1 cellular context compared by ENCODE assay signal in genomic region chr12:132496270-132496669, GRCh38.
TF ChIP-seq lines count a peak whose summit lies in the region.

No MANE protein-coding gene starts in this region.

TF ChIP-seq in WTC11, 78 proteins besides CTCF, POLR2A, EP300 and RAD21 (continued from another document):
- TF ChIP-seq ZNF512 (CRISPR knock-in tag; IDR thresholded peaks at IDR 0.05; ENCODE audit: borderline replicate concordance), result no peak
- no peak for TF ChIP-seq FOXK1 (CRISPR knock-in tag; IDR thresholded peaks at IDR 0.05)
- no peak for TF ChIP-seq ZNF232 (CRISPR knock-in tag; IDR thresholded peaks at IDR 0.05)
- TF ChIP-seq JAZF1 (CRISPR knock-in tag; IDR thresholded peaks at IDR 0.05), result no peak
TF ChIP-seq in WTC11: peak in this region for 0.
